8 cellular contexts compared by ENCODE assay signal in the genomic region with DNA sequence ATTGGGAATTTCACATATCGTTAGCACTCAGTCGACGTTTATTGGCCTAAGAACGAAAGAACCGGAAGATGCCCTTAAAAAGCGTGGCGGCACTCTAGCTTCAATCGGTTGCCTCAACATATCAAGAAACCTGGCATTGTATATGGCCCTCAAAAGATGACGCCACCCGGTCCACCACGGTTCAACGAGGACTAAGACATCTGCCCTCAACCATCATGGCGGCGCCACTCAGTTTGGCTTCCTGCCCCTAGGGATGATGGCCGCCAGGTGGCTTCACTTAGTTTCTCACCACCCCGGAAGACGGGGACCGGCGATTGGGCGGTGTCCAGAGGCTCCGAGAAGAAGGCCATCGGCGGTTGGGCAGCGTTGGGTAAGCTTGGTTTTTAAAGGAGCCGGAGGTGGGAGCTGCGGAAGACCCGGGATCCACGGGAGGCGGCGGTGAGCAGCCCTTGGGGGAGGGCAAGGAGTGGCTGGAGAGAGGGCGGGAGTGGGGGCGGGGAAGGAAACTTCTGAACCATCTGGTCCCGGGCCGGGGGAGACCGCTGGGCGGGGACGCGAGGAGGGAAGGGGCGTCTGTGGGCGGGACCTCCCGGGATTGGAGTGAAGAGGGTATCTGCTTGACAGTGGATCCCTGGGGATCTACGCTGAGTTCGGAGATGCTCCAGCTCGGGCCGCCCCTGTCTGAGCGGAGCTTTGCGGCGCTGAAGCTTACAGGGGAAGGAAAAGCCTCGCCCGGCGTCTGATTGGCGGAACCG. TPM values are rescaled to one million over a fixed set of nuclear protein-coding genes. Genes with fewer than 3 reads are reported as not detected.
DNase-seq lines count a peak whose midpoint lies in the region; ATAC-seq and TF ChIP-seq lines count a peak whose summit lies in the region.

A gene (plus strand): TSS at position 592 of the 755 bp plus-strand sequence. CDS start 686 bp downstream, outside the sequence.

- no peaks in the 10 kb centered on the region for H3K27me3 Mint-ChIP-seq in T-helper 17 cell

- ATAC-seq in HG02885 (IDR thresholded peaks at IDR 0.05; ENCODE audit: poor library complexity, unreplicated experiment) (peak; percentile 81), T-helper 17 cell (peak; percentile 87), left cardiac atrium (peak; percentile 93 to 94), upper lobe of right lung (peak; percentile 92)

- TF ChIP-seq CTCF in GM13977 (IDR thresholded peaks at IDR 0.05; ENCODE audit: extremely low read depth, insufficient read depth, missing control alignments), result no peak
- TF ChIP-seq CTCF in upper lobe of right lung (IDR thresholded peaks at IDR 0.05), result peak; percentile 41

- DNase-seq in GM13977 (ENCODE audit: low spot score) (peak; percentile 95), NCI-H1694 treated with DMSO at 0.1 percent for 48 hours (lab: John Stamatoyannopoulos, UW) (peak; percentile 98), T-helper 17 cell (peak; percentile 93 to 96 (median 95)), amygdala (lab: John Stamatoyannopoulos, UW) (peak; percentile 81 to 100 (median 99)), left cardiac atrium (peak; percentile 100), posterior vena cava (ENCODE audit: low spot score) (peak; percentile 100), upper lobe of right lung (peak; percentile 100)

- peak within 1 kb of the TSS; percentile 95 for H3K27ac ChIP-seq in upper lobe of right lung

- H3K27ac Mint-ChIP-seq in T-helper 17 cell, result peak within 1 kb of the TSS; percentile 98

- H3K36me3 ChIP-seq in upper lobe of right lung, result peaks cover 35% of the 10 kb centered on the region

- in situ Hi-C loops in GM13977 (cut with MboI; ENCODE audit: low pct_unique_long_range_greater_than_20kb, low sequenced_read_pairs, unreplicated experiment), result no loop called here

- intact Hi-C loops in left cardiac atrium (cut with DNase I), result loop anchor here in 1 of 2 donors (10.0 kb wide), 1 partner anchor 556 kb away; a partner anchor contains a TSS
- intact Hi-C loops in posterior vena cava (cut with DNase I), result no loop called here
- intact Hi-C loops in upper lobe of right lung (cut with DNase I), result no loop called here

- H3K4me3 Mint-ChIP-seq in T-helper 17 cell, result peak within 1 kb of the TSS; percentile 100

- peaks cover 25% of the 10 kb centered on the region for H3K4me1 Mint-ChIP-seq in T-helper 17 cell

- peaks cover 7% of the 10 kb centered on the region for H3K36me3 Mint-ChIP-seq in T-helper 17 cell (ENCODE audit: low read depth)

- H3K4me1 ChIP-seq in upper lobe of right lung, result peaks cover 13% of the 10 kb centered on the region

- no peaks in the 10 kb centered on the region for H3K9me3 ChIP-seq in T-helper 17 cell (ENCODE audit: control insufficient read depth, low read length, poor library complexity, severe bottlenecking)
- H3K9me3 ChIP-seq in upper lobe of right lung, result no peaks in the 10 kb centered on the region

- H3K27me3 ChIP-seq in upper lobe of right lung, result no peaks in the 10 kb centered on the region

- H3K4me3 ChIP-seq in upper lobe of right lung, result peak within 1 kb of the TSS; percentile 97

RNA-seq across cellular contexts. Expression of the gene that starts here (rescaled TPM):
- total RNA-seq in T-helper 17 cell, result 10 to 100 TPM; 74.1 to 89.1 TPM
- 10 to 100 TPM; 23.7 to 24.0 TPM for total RNA-seq in left cardiac atrium
- total RNA-seq in posterior vena cava, result 10 to 100 TPM; 34.5 to 38.5 TPM
- 48.2 TPM for total RNA-seq in upper lobe of right lung

Comparison
In these comparisons a context has a peak if more than half of its experiments do, and no peak if none do; other contexts are left out.
1. Peak in every context shown above with its lines: DNase-seq, ATAC-seq, H3K4me3 ChIP-seq and H3K27ac ChIP-seq.